20 cellular contexts compared by ENCODE assay signal in the genomic region with DNA sequence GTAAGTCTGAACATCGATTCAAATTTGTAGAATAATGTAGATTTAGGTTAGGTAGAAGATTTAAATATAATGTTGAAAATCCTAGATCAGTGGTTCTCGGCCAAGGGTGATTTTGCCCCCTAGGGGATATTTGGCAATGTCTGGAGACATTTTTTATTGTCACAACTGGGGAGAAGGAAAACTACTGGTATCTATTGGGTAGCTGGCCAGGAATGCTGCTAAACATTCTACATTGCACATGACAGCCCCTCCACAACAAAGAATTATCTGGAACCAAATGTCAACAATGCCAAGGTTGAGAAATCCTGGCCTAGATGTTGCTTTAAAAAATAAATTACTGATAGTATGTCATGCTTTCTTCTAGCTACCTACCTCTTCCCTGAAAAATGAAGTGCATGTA.
DNase-seq lines count a peak whose midpoint lies in the region; ATAC-seq lines count a peak whose summit lies in the region.
"Had no signal": no experiment of that assay in that cellular context is flagged by ENCODE, and none has a peak within 500 bp of the region (broad histone marks: within the 10 kb centered on the region; RNA-seq: fewer than 3 reads in every experiment).

No MANE protein-coding gene starts in this region.

- peak overlapping the region in 4 of 6 donors; percentile 8 to 93 (median 66) for H3K27ac Mint-ChIP-seq in naive B cell

- DNase-seq in GM23248 = peak; percentile 0
- DNase-seq in adipocyte (ENCODE audit: low read depth) = peak; percentile 22
- no peak for DNase-seq in naive B cell
- no peak for DNase-seq in GM19240 (ENCODE audit: insufficient read length, low spot score)
- no peak for DNase-seq in NCI-H2171 treated with DMSO at 0.1 percent for 48 hours (lab: John Stamatoyannopoulos, UW)
- no peak for DNase-seq in NCI-H2196 (lab: John Stamatoyannopoulos, UW; ENCODE audit: unreplicated experiment)
- DNase-seq: activated naive CD4-positive, alpha-beta T cell treated with anti-CD3 and anti-CD28 coated beads for 36 hours; Caco-2; colonic mucosa; Kasumi-1; left colon; mucosa of descending colon; NCI-H1105 treated with DMSO at 0.1 percent for 48 hours; NCI-H748 treated with DMSO at 0.1 percent for 48 hours; nucleus accumbens; stimulated activated CD4-positive, alpha-beta T cell treated with anti-CD3 and anti-CD28 coated beads, Interleukin-2, amount 100 ng/mL, for 24 hours; SW 1271; uterus had no signal

- H3K27me3 ChIP-seq in BLaER1 treated with 17β-estradiol and CSF1 and Interleukin-3, amounts not matched to agents 10 nM and 100 nM = no peaks in the 10 kb centered on the region
- no peaks in the 10 kb centered on the region for H3K27me3 ChIP-seq in GM23248 (replicated peaks; ENCODE audit: insufficient read depth)
- no peaks in the 10 kb centered on the region for H3K27me3 ChIP-seq in adipocyte (replicated peaks; ENCODE audit: control insufficient read depth, insufficient read depth, low read length)
- H3K27me3 ChIP-seq: colonic mucosa, uterus had no signal

- ATAC-seq in naive B cell (ENCODE audit: low read depth in 2 of 2) (no peak), GM18867 (IDR thresholded peaks at IDR 0.05; ENCODE audit: unreplicated experiment) (no peak)
- ATAC-seq: left colon, mucosa of descending colon had no signal

- H3K9me3 ChIP-seq in BLaER1 treated with 17β-estradiol and CSF1 and Interleukin-3, amounts not matched to agents 10 nM and 100 nM (replicated peaks in 1 of 11) = peaks cover 0 to 12% (median 0%) of the 10 kb centered on the region in 11 experiments; a peak in 4 of 22 replicates
- H3K9me3 ChIP-seq in GM23248 (ENCODE audit: low read depth) (no peaks in the 10 kb centered on the region), adipocyte (ENCODE audit: control insufficient read depth, low read length) (no peaks in the 10 kb centered on the region)
- H3K9me3 ChIP-seq: Caco-2, colonic mucosa, mucosa of descending colon, uterus had no signal

- no peak overlapping the region for H3K27ac ChIP-seq in BLaER1 treated with 17β-estradiol and CSF1 and Interleukin-3, amounts not matched to agents 10 nM and 100 nM
- H3K27ac ChIP-seq in GM23248 = no peak overlapping the region
- H3K27ac ChIP-seq: colonic mucosa, uterus had no signal

- H4K20me1 ChIP-seq in BLaER1 treated with 17β-estradiol and CSF1 and Interleukin-3, amounts not matched to agents 10 nM and 100 nM = peaks cover 0 to 40% (median 0%) of the 10 kb centered on the region in 11 experiments; a peak in 5 of 22 replicates
- H4K20me1 ChIP-seq in GM23248 (ENCODE audit: insufficient read depth) = no peaks in the 10 kb centered on the region

- H2AFZ ChIP-seq in GM23248 = no peak overlapping the region

- no peaks in the 10 kb centered on the region for H3K27me3 Mint-ChIP-seq in naive B cell

- H3K36me3 Mint-ChIP-seq in naive B cell = no peaks in the 10 kb centered on the region

- peaks cover 39% of the 10 kb centered on the region for H3F3A ChIP-seq in GM23248 (ENCODE audit: insufficient read depth)

- H3K4me1 Mint-ChIP-seq in naive B cell = peaks cover 54 to 88% (median 79%) of the 10 kb centered on the region in 3 donors

- H3K9ac ChIP-seq in BLaER1 treated with 17β-estradiol and CSF1 and Interleukin-3, amounts not matched to agents 10 nM and 100 nM = no peak overlapping the region
- H3K9ac ChIP-seq in GM23248 = no peak overlapping the region
- H3K9ac ChIP-seq in adipocyte (ENCODE audit: low read length) = peak overlapping the region; percentile 19

- H3K4me3 Mint-ChIP-seq in naive B cell = no peak overlapping the region

- in situ Hi-C loops in GM23248 (cut with MboI) = no loop called here

- H3K36me3 ChIP-seq in BLaER1 treated with 17β-estradiol and CSF1 and Interleukin-3, amounts not matched to agents 10 nM and 100 nM = peaks cover 0 to 19% (median 11%) of the 10 kb centered on the region in 11 experiments; a peak in 13 of 22 replicates
- H3K36me3 ChIP-seq in GM23248 (ENCODE audit: low read depth) = no peaks in the 10 kb centered on the region
- H3K36me3 ChIP-seq in adipocyte (ENCODE audit: control insufficient read depth, insufficient read depth, low read length, severe bottlenecking) = no peaks in the 10 kb centered on the region
- H3K36me3 ChIP-seq: colonic mucosa, uterus had no signal

- peak overlapping the region in 7 of 11 experiments; percentile 12 to 54 (median 25); a peak in 3 of 22 replicates for H3K4me2 ChIP-seq in BLaER1 treated with 17β-estradiol and CSF1 and Interleukin-3, amounts not matched to agents 10 nM and 100 nM
- H3K4me2 ChIP-seq in GM23248 (ENCODE audit: unreplicated experiment) = no peak overlapping the region

- 97 to 100% methylated on average over 2 of the region's 2 CpGs for WGBS in GM23248 (ENCODE audit: low coverage in 1 of 2, low lambda C conversion rate in 2 of 2, missing lambda C conversion rate in 2 of 2), 2 experiments

- H3K9me2 ChIP-seq in GM23248 (ENCODE audit: insufficient read depth) = no peaks in the 10 kb centered on the region

- no peaks in the 10 kb centered on the region for H3K9me3 Mint-ChIP-seq in naive B cell
- H3K9me3 Mint-ChIP-seq: activated naive CD4-positive, alpha-beta T cell treated with anti-CD3 and anti-CD28 coated beads for 36 hours had no signal

- no peak overlapping the region for H3K4me3 ChIP-seq in BLaER1 treated with 17β-estradiol and CSF1 and Interleukin-3, amounts not matched to agents 10 nM and 100 nM
- H3K4me3 ChIP-seq in GM23248 (no peak overlapping the region), adipocyte (ENCODE audit: low read length) (peak overlapping the region; percentile 73)
- H3K4me3 ChIP-seq: colonic mucosa, mucosa of descending colon, uterus had no signal

- peaks cover 28 to 54% (median 45%) of the 10 kb centered on the region in 10 experiments for H3K4me1 ChIP-seq in BLaER1 treated with 17β-estradiol and CSF1 and Interleukin-3, amounts not matched to agents 10 nM and 100 nM
- H3K4me1 ChIP-seq in GM23248 (ENCODE audit: insufficient read depth) = peaks cover 57% of the 10 kb centered on the region
- peaks cover 59% of the 10 kb centered on the region for H3K4me1 ChIP-seq in adipocyte (ENCODE audit: control insufficient read depth, insufficient read depth, low read length)

- peaks cover 100% of the 10 kb centered on the region for H3K79me2 ChIP-seq in GM23248 (ENCODE audit: insufficient read depth)

Comparison
In these comparisons a context has a peak if more than half of its experiments do, and no peak if none do; other contexts are left out.
1. DNase-seq: peak in GM23248 (single experiment) and adipocyte (single experiment); none in naive B cell (single experiment), GM19240 (single experiment), NCI-H2171 treated with DMSO at 0.1 percent for 48 hours (single experiment) and NCI-H2196 (single experiment).